Comparison of ENCODE assay signal across 20 cellular contexts in genomic region chr15:101394654-101395053, GRCh38.
"Had no signal": no experiment of that assay in that cellular context is flagged by ENCODE, and none has a peak within 500 bp of the region (broad histone marks: within the 10 kb centered on the region; RNA-seq: fewer than 3 reads in every experiment).

No MANE protein-coding gene starts in this region.

- H3K27me3 ChIP-seq: breast epithelium, MG63 had no signal

- H3K4me3 ChIP-seq: breast epithelium, MG63 had no signal

- H3K9me3 Mint-ChIP-seq: activated CD4-positive, alpha-beta memory T cell treated with anti-CD3 and anti-CD28 coated beads for 36 hours; activated CD4-positive, alpha-beta T cell treated with anti-CD3 and anti-CD28 coated beads, Interleukin-2, amount 10 ng/mL, durations not matched to agents 7 days and 5 days; activated naive CD4-positive, alpha-beta T cell treated with anti-CD3 and anti-CD28 coated beads, Interleukin-2, amount 50 U/mL, for 24 hours; activated T-cell treated with anti-CD3 and anti-CD28 coated beads, Interleukin-2, amount 50 U/mL, for 72 hours; activated T-helper 2 cell treated with anti-CD3 and anti-CD28 coated beads, Interferon-gamma antibody, Interleukin-2, Interleukin-4, amounts not matched to agents 10 μg/mL and 5 μg/mL and 100 μg/mL, durations not matched to agents 14 hours and 24 hours and 36 hours had no signal

- ATAC-seq: activated T-cell treated with anti-CD3 and anti-CD28 coated beads, Interleukin-2, amount 50 U/mL, for 72 hours; PC-3 had no signal

- H3K27ac Mint-ChIP-seq: activated CD4-positive, alpha-beta memory T cell treated with anti-CD3 and anti-CD28 coated beads for 36 hours; activated CD4-positive, alpha-beta T cell treated with anti-CD3 and anti-CD28 coated beads, Interleukin-2, amount 10 ng/mL, durations not matched to agents 7 days and 5 days; activated naive CD4-positive, alpha-beta T cell treated with anti-CD3 and anti-CD28 coated beads, Interleukin-2, amount 50 U/mL, for 24 hours; activated T-cell treated with anti-CD3 and anti-CD28 coated beads, Interleukin-2, amount 50 U/mL, for 72 hours; activated T-helper 2 cell treated with anti-CD3 and anti-CD28 coated beads, Interferon-gamma antibody, Interleukin-2, Interleukin-4, amounts not matched to agents 10 μg/mL and 5 μg/mL and 100 μg/mL, durations not matched to agents 14 hours and 24 hours and 36 hours had no signal

- H3K4me3 Mint-ChIP-seq: activated CD4-positive, alpha-beta memory T cell treated with anti-CD3 and anti-CD28 coated beads for 36 hours; activated CD4-positive, alpha-beta T cell treated with anti-CD3 and anti-CD28 coated beads, Interleukin-2, amount 10 ng/mL, durations not matched to agents 7 days and 5 days; activated naive CD4-positive, alpha-beta T cell treated with anti-CD3 and anti-CD28 coated beads, Interleukin-2, amount 50 U/mL, for 24 hours; activated T-cell treated with anti-CD3 and anti-CD28 coated beads, Interleukin-2, amount 50 U/mL, for 72 hours had no signal

- H3K36me3 ChIP-seq: breast epithelium had no signal

- H3K27ac ChIP-seq: breast epithelium had no signal

- H3K4me1 Mint-ChIP-seq: activated CD4-positive, alpha-beta T cell treated with anti-CD3 and anti-CD28 coated beads, Interleukin-2, amount 10 ng/mL, durations not matched to agents 7 days and 5 days; activated naive CD4-positive, alpha-beta T cell treated with anti-CD3 and anti-CD28 coated beads, Interleukin-2, amount 50 U/mL, for 24 hours had no signal

- H3K9me3 ChIP-seq: breast epithelium, MG63 had no signal

- H3K4me1 ChIP-seq: breast epithelium had no signal

- DNase-seq: activated CD4-positive, alpha-beta memory T cell treated with anti-CD3 and anti-CD28 coated beads for 36 hours; activated CD4-positive, alpha-beta T cell treated with anti-CD3 and anti-CD28 coated beads, Interleukin-2, amount 10 ng/mL, durations not matched to agents 7 days and 5 days; activated CD4-positive, CD25-positive, alpha-beta regulatory T cell; activated naive CD4-positive, alpha-beta T cell; activated T-cell treated with anti-CD3 and anti-CD28 coated beads, Interleukin-2, amount 50 U/mL, for 72 hours; aorta; MG63; MV-4-11; NCI-H1105 treated with DMSO at 0.1 percent for 48 hours; NCI-H1436 treated with DMSO at 0.1 percent for 48 hours; NCI-H187; NCI-H2081; NCI-H510A treated with DMSO at 0.1 percent for 48 hours; PC-3; SHP77; T-helper 2 cell; T1000 had no signal

- H3K36me3 Mint-ChIP-seq: activated CD4-positive, alpha-beta memory T cell treated with anti-CD3 and anti-CD28 coated beads for 36 hours; activated naive CD4-positive, alpha-beta T cell treated with anti-CD3 and anti-CD28 coated beads, Interleukin-2, amount 50 U/mL, for 24 hours had no signal
